In the genomic region with DNA sequence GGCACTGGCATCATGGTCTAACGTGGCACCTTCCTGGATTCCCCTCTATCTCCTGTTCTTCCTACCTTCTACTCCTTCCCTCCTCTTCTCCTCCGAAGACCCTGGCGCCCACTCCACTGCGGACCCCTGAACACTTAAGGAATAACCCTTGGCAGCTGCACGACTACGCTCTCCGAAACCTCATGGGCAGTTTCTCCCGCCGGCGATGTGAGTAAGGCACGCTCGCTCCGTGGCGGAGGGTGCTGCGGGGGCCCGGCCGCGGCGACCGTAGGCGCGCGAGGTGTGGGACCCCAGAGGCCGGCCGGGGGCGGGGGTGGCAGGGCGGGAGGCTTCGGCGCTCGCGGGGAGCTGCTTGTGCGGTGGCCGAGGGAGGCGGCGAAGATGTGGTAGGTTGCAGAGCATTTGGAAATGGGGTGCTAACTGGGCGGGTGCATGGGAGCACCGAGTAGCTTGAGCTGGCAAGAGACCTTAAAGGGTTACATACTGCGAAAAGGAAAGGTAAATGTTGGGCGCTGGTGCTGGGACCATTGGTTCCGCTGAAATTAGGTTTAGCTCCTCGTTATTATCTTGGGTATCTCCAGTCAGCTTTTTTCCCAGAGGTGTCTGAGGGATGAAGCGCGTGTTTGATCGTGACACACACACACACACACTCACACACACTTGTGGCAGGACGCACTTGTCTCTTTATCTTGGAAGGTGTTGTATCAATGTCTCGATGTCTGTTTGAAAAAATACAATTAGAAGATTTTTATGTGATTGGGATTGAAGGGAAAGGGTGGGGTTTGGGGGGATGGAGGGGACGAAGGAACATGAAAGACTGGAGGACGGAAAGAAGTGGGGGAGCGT, we compare ENCODE assay signal across 7 cellular contexts. TPM values are rescaled to one million over a fixed set of nuclear protein-coding genes. Genes with fewer than 3 reads are reported as not detected.
DNase-seq lines count a peak whose midpoint lies in the region; ATAC-seq and TF ChIP-seq lines count a peak whose summit lies in the region.

No MANE protein-coding gene starts in this region.

- H3K9me2 ChIP-seq in OCI-LY7 (ENCODE audit: insufficient read depth, low read length): no peaks in the 10 kb centered on the region

- H3K9me3 ChIP-seq in iPS-18a (ENCODE audit: control insufficient read depth, low read depth, low read length): no peaks in the 10 kb centered on the region
- H3K9me3 ChIP-seq in OCI-LY7 (ENCODE audit: low read length): no peaks in the 10 kb centered on the region

- no peak overlapping the region for H3K4me2 ChIP-seq in OCI-LY7 (ENCODE audit: low read length)

- ATAC-seq in HG02642 (IDR thresholded peaks at IDR 0.05; ENCODE audit: poor library complexity, unreplicated experiment): peak; percentile 10
- ATAC-seq in stimulated activated naive B cell treated with anti-CD40 and anti-IgM and Interleukin-4, amounts not matched to agents 10 μg/mL and 1 μg/mL and 100 μg/mL, for 72 hours (replicated peaks): no peak
- ATAC-seq in GM19324 (IDR thresholded peaks at IDR 0.05; ENCODE audit: low FRiP score, unreplicated experiment): no peak

- no TSS peak for BruUV-seq in OCI-LY7 (replicated peaks; lab: Mats Ljungman, UMichigan)

- POLR2A ChIA-PET in OCI-LY7 (lab: Charles Lee): no interaction called here

- peaks cover 74% of the 10 kb centered on the region for H3K27me3 ChIP-seq in iPS-18a (ENCODE audit: control insufficient read depth, insufficient read depth, low read length)

- no peaks in the 10 kb centered on the region for H4K20me1 ChIP-seq in OCI-LY7 (ENCODE audit: insufficient read depth, low read length)

- H3K36me3 Mint-ChIP-seq in activated naive CD8-positive, alpha-beta T cell: no peaks in the 10 kb centered on the region
- peaks cover 1 to 3% of the 10 kb centered on the region in 2 donors for H3K36me3 Mint-ChIP-seq in stimulated activated naive B cell treated with anti-CD40 and anti-IgM and Interleukin-4, amounts not matched to agents 10 μg/mL and 1 μg/mL and 100 μg/mL, for 72 hours

- no peaks in the 10 kb centered on the region for H3K79me2 ChIP-seq in OCI-LY7 (ENCODE audit: insufficient read depth, low read depth, low read length)

- no peak overlapping the region for H2AFZ ChIP-seq in OCI-LY7 (ENCODE audit: low read length)

- H3K4me1 ChIP-seq in iPS-18a (ENCODE audit: control insufficient read depth, low read depth, low read length) (no peaks in the 10 kb centered on the region), OCI-LY7 (ENCODE audit: insufficient read depth, low read length, poor library complexity, severe bottlenecking) (no peaks in the 10 kb centered on the region)

- H3K9ac ChIP-seq in iPS-18a (ENCODE audit: low read length): no peak overlapping the region

- H3K27me3 Mint-ChIP-seq in activated naive CD8-positive, alpha-beta T cell: peaks cover 28% of the 10 kb centered on the region
- peaks cover 38 to 64% of the 10 kb centered on the region in 2 donors for H3K27me3 Mint-ChIP-seq in stimulated activated naive B cell treated with anti-CD40 and anti-IgM and Interleukin-4, amounts not matched to agents 10 μg/mL and 1 μg/mL and 100 μg/mL, for 72 hours

- H3K4me3 Mint-ChIP-seq in activated naive CD8-positive, alpha-beta T cell: peak overlapping the region; percentile 65
- H3K4me3 Mint-ChIP-seq in stimulated activated naive B cell treated with anti-CD40 and anti-IgM and Interleukin-4, amounts not matched to agents 10 μg/mL and 1 μg/mL and 100 μg/mL, for 72 hours: peak overlapping the region; percentile 14 to 26

- no peak for DNase-seq in stimulated activated naive B cell treated with anti-CD40 and anti-IgM and Interleukin-4, amounts not matched to agents 10 μg/mL and 1 μg/mL and 100 μg/mL, for 72 hours
- no peak for DNase-seq in activated effector memory CD4-positive, alpha-beta T cell treated with anti-CD3 and anti-CD28 coated beads, Interleukin-2, amount 50 U/mL, for 16 hours
- no peak for DNase-seq in OCI-LY7 (ENCODE audit: low spot score)

- H3K27ac ChIP-seq in iPS-18a (ENCODE audit: low read length) (no peak overlapping the region), OCI-LY7 (ENCODE audit: low read depth, low read length, poor library complexity, severe bottlenecking) (no peak overlapping the region)

- no peaks in the 10 kb centered on the region for H3K36me3 ChIP-seq in iPS-18a (ENCODE audit: control insufficient read depth, low read depth, low read length)
- no peaks in the 10 kb centered on the region for H3K36me3 ChIP-seq in OCI-LY7 (ENCODE audit: insufficient read depth, low read length)

- peaks cover 6% of the 10 kb centered on the region for H3K9me3 Mint-ChIP-seq in activated naive CD8-positive, alpha-beta T cell (ENCODE audit: low read depth)
- H3K9me3 Mint-ChIP-seq in stimulated activated naive B cell treated with anti-CD40 and anti-IgM and Interleukin-4, amounts not matched to agents 10 μg/mL and 1 μg/mL and 100 μg/mL, for 72 hours: no peaks in the 10 kb centered on the region

- peaks cover 8% of the 10 kb centered on the region for H3K4me1 Mint-ChIP-seq in activated naive CD8-positive, alpha-beta T cell (ENCODE audit: low read depth)
- H3K4me1 Mint-ChIP-seq in stimulated activated naive B cell treated with anti-CD40 and anti-IgM and Interleukin-4, amounts not matched to agents 10 μg/mL and 1 μg/mL and 100 μg/mL, for 72 hours: peaks cover 7 to 23% of the 10 kb centered on the region in 2 donors

- no peak for TF ChIP-seq CTCF in OCI-LY7 (conservative IDR thresholded peaks at IDR 0.05; ENCODE audit: low read length)

- H3K27ac Mint-ChIP-seq in activated naive CD8-positive, alpha-beta T cell: no peak overlapping the region
- H3K27ac Mint-ChIP-seq in stimulated activated naive B cell treated with anti-CD40 and anti-IgM and Interleukin-4, amounts not matched to agents 10 μg/mL and 1 μg/mL and 100 μg/mL, for 72 hours: no peak overlapping the region

- H3K4me3 ChIP-seq in iPS-18a (ENCODE audit: low read length): peak overlapping the region; percentile 71
- no peak overlapping the region for H3K4me3 ChIP-seq in OCI-LY7 (ENCODE audit: low read depth, low read length, poor library complexity, severe bottlenecking)

- intact Hi-C loops in OCI-LY7 (cut with micrococcal nuclease; ENCODE audit: unreplicated experiment): no loop called here

- CTCF ChIA-PET in OCI-LY7 (lab: Charles Lee; ENCODE audit: unreplicated experiment): no interaction called here

RNA-seq across cellular contexts. Expression of gene LRRC7, which starts 0.9 kb away (rescaled TPM):
- total RNA-seq in OCI-LY7 (2014; rRNA removed; shearing (Covaris generic)): not detected in 2 replicates
- total RNA-seq in OCI-LY7 (2022): not detected in 2 replicates
